In the genomic region with DNA sequence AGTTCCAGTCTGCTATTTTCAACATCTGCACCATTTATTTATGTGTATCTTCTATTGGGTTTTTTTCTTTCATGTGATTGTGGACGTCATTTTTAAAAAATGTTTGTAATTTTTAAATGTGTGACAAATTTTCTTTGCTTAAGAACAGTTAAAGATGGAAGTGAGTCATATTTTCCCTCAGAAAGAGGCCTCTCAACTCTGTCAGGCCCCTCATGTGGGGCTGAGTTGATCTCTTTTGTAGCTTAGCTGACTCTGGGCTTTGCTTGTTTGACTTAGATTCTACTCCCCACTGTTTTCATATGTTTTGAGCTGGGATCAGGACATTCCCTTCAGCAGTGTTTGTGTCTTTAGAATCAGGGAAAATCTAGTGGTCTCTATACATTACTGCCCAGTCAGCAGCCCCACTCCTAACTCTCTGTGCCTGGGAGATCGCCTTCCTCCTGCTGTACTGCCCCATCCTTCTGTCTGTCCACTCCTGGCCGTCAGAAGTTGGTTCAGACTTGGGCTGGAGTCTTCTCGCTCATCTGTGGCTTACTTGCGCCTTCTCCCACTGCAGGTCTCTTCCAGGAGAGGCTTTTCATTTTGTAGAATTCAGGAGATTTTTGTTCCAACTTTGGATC, we compare ENCODE assay signal across 8 cellular contexts.
DNase-seq lines count a peak whose midpoint lies in the region; ATAC-seq and TF ChIP-seq lines count a peak whose summit lies in the region.

No MANE protein-coding gene starts in this region.

- H3K4me1 ChIP-seq in prostate gland (replicated peaks) = no peaks in the 10 kb centered on the region

- 96% methylated on average over 5 of the region's 5 CpGs for WGBS in prostate gland

- TF ChIP-seq POLR2A in erythroblast (IDR thresholded peaks at IDR 0.05; ENCODE audit: low read length) (no peak), prostate gland (IDR thresholded peaks at IDR 0.05) (no peak)

- no peaks in the 10 kb centered on the region for H3K9me3 ChIP-seq in prostate gland

- H3K4me3 ChIP-seq in prostate gland = no peak overlapping the region

- DNase-seq in stimulated activated CD4-positive, alpha-beta T cell treated with anti-CD3 and anti-CD28 coated beads, Interleukin-4, amount 100 ng/mL, for 24 hours = peak; percentile 9
- DNase-seq in stimulated activated CD4-positive, alpha-beta T cell treated with anti-CD3 and anti-CD28 coated beads, Interleukin-2, amount 100 ng/mL, for 48 hours = no peak
- peak; percentile 22 for DNase-seq in activated naive CD4-positive, alpha-beta T cell treated with anti-CD3 and anti-CD28 coated beads, Interleukin-2, amount 50 U/mL, for 16 hours
- peak; percentile 50 for DNase-seq in glomerular endothelial cell (ENCODE audit: extremely low read depth, low read depth, low spot score)
- no peak for DNase-seq in left lobe of liver (ENCODE audit: low spot score)
- no peak for DNase-seq in erythroblast (lab: John Stamatoyannopoulos, UW)
- no peak for DNase-seq in prostate gland (ENCODE audit: low spot score)

- H3K27ac ChIP-seq in prostate gland = no peak overlapping the region

- H3K36me3 ChIP-seq in prostate gland = peaks cover 7 to 14% of the 10 kb centered on the region in 2 donors

- no peaks in the 10 kb centered on the region for H3K27me3 ChIP-seq in prostate gland (replicated peaks; ENCODE audit: insufficient read depth)

- no peak for ATAC-seq in left lobe of liver
- no peak for ATAC-seq in GM21619 (IDR thresholded peaks at IDR 0.05; ENCODE audit: unreplicated experiment)

- no peak for TF ChIP-seq CTCF in prostate gland (IDR thresholded peaks at IDR 0.05)

- intact Hi-C loops in prostate gland (cut with DNase I) = no loop called here

Comparison
In these comparisons a context has a peak if more than half of its experiments do, and no peak if none do; other contexts are left out.
1. DNase-seq: peak in stimulated activated CD4-positive, alpha-beta T cell treated with anti-CD3 and anti-CD28 coated beads, Interleukin-4, amount 100 ng/mL, for 24 hours (single experiment), activated naive CD4-positive, alpha-beta T cell treated with anti-CD3 and anti-CD28 coated beads, Interleukin-2, amount 50 U/mL, for 16 hours (single experiment) and glomerular endothelial cell (single experiment); none in stimulated activated CD4-positive, alpha-beta T cell treated with anti-CD3 and anti-CD28 coated beads, Interleukin-2, amount 100 ng/mL, for 48 hours (0 of 2), left lobe of liver (single experiment), erythroblast (0 of 2) and prostate gland (single experiment).